Comparison of ENCODE assay signal across 20 cellular contexts in the genomic region with DNA sequence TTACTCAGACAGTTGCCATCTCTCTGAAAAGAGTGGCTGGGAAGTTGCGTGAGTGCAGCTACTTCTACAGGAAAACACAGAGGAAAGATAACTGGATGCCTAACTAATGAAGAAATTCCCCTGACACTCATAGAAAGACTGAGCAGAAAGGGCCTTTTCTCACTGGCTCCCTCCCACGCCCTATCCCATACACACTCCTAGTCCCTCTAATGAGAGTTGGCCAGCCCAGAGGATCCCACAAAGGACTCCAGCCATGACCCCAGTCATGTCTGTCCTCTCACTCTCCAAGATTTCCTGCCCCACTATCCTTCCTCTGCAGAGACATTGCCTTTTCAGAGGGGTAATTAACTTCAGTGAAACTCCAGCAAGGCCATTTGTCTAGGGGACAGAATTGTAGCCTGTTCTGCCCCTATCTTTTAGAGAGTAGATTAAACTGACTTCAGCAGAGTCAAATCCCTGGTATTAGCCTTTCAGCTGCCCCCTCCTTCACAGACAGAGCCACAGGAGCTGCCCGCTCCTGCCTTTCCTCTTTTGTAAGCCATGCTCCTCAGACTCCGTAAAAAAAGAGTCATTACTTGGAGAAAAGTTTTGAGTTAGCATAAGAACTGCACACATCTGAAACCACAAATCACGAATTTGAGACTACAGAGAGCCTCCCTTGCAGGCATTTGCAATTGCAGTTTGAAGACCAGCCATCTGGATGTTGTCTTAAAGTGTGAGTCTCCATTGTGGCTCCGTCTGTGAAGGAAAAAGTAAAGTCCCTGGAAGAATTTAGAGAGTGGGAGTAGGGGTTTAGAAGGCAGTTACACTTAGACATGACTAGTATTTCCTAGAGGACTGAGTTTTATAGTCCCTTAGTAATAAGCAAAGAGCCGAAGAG.
DNase-seq lines count a peak whose midpoint lies in the region; ATAC-seq, FAIRE-seq and TF ChIP-seq lines count a peak whose summit lies in the region.
"Had no signal": no experiment of that assay in that cellular context is flagged by ENCODE, and none has a peak within 500 bp of the region (broad histone marks: within the 10 kb centered on the region; RNA-seq: fewer than 3 reads in every experiment).

No MANE protein-coding gene starts in this region.

- H3K4me1 Mint-ChIP-seq in astrocyte (ENCODE audit: low read depth, unreplicated experiment) (peaks cover 7% of the 10 kb centered on the region), neural crest cell (peaks cover 15% of the 10 kb centered on the region), MCF 10A (ENCODE audit: insufficient read depth, unreplicated experiment) (no peaks in the 10 kb centered on the region)
- H3K4me1 Mint-ChIP-seq: activated naive CD8-positive, alpha-beta T cell treated with anti-CD3 and anti-CD28 coated beads, Interleukin-2, amount 10 ng/mL, durations not matched to agents 7 days and 5 days had no signal

- H3K27ac Mint-ChIP-seq in astrocyte (ENCODE audit: unreplicated experiment) (peak overlapping the region; percentile 75), neural crest cell (ENCODE audit: unreplicated experiment) (peak overlapping the region; percentile 46), MCF 10A (ENCODE audit: low read depth, unreplicated experiment) (no peak overlapping the region)
- H3K27ac Mint-ChIP-seq: activated naive CD8-positive, alpha-beta T cell treated with anti-CD3 and anti-CD28 coated beads, Interleukin-2, amount 10 ng/mL, durations not matched to agents 7 days and 5 days; activated T-helper 1 cell treated with anti-CD3 and anti-CD28 coated beads, Interleukin-12 subunit alpha, Interleukin-12 subunit beta, Interleukin-2, Interleukin-4 antibody, amounts not matched to agents 30 ng/mL and 10 ng/mL and 1 ng/mL, durations not matched to agents 14 hours and 24 hours and 36 hours had no signal

- H3K36me3 ChIP-seq in astrocyte (ENCODE audit: insufficient read depth, low read length) (no peaks in the 10 kb centered on the region), heart right ventricle (no peaks in the 10 kb centered on the region)
- H3K36me3 ChIP-seq: esophagus squamous epithelium, pancreas, vagina had no signal

- H3K79me2 ChIP-seq in astrocyte (ENCODE audit: insufficient read depth, low read length), result no peaks in the 10 kb centered on the region

- no peak for FAIRE-seq in astrocyte (lab: Jason Lieb, UNC)
- FAIRE-seq: bronchial epithelial cell, pancreas had no signal

- CTCF ChIA-PET in MCF 10A (lab: Yijun Ruan, JAX), result no interaction called here

- H3K27me3 ChIP-seq in astrocyte (ENCODE audit: insufficient read depth, low read length) (no peaks in the 10 kb centered on the region), heart right ventricle (peaks cover 0 to 5% (median 0%) of the 10 kb centered on the region in 7 donors)
- H3K27me3 ChIP-seq: esophagus squamous epithelium, pancreas, vagina had no signal

- H3K27ac ChIP-seq in astrocyte (ENCODE audit: low read depth, low read length) (no peak overlapping the region), heart right ventricle (peak overlapping the region in 6 of 10 donors; percentile 12 to 64 (median 41))
- H3K27ac ChIP-seq: esophagus squamous epithelium, pancreas, vagina had no signal

- H3K4me3 ChIP-seq in astrocyte (ENCODE audit: insufficient read depth, low read depth, low read length), result no peak overlapping the region
- H3K4me3 ChIP-seq in heart right ventricle, result no peak overlapping the region
- H3K4me3 ChIP-seq: esophagus squamous epithelium, pancreas, vagina had no signal

- no TSS peak for BruUV-seq in MCF 10A (replicated peaks; lab: Mats Ljungman, UMichigan)

- peak; percentile 68 for DNase-seq in COLO829 (ENCODE audit: low spot score)
- DNase-seq in astrocyte (ENCODE audit: low read depth), result no peak
- peak in 1 of 2 donors; percentile 45 for DNase-seq in heart right ventricle
- DNase-seq in neural crest cell (ENCODE audit: low read depth, low spot score), result no peak
- DNase-seq in stimulated activated CD4-positive, alpha-beta T cell treated with anti-CD3 and anti-CD28 coated beads, Interleukin-2, amount 100 ng/mL, for 48 hours, result no peak
- no peak for DNase-seq in MCF 10A (ENCODE audit: unreplicated experiment)
- no peak for DNase-seq in DMS153 (lab: John Stamatoyannopoulos, UW)
- DNase-seq in A172 (ENCODE audit: low spot score), result no peak
- DNase-seq: activated CD4-positive, alpha-beta T cell treated with anti-CD3 and anti-CD28 coated beads for 1 hour; activated naive CD8-positive, alpha-beta T cell treated with anti-CD3 and anti-CD28 coated beads, Interleukin-2, amount 10 ng/mL, durations not matched to agents 7 days and 5 days; esophagus squamous epithelium; hippocampal formation; KG1; NCI-H1048; NCI-H774; pancreas; stimulated activated CD4-positive, alpha-beta T cell treated with anti-CD3 and anti-CD28 coated beads, Interleukin-4, amount 100 ng/mL, for 1 hour had no signal

- H3K9me3 ChIP-seq in astrocyte (ENCODE audit: insufficient read depth, low read depth, low read length), result no peaks in the 10 kb centered on the region
- H3K9me3 ChIP-seq in heart right ventricle, result no peaks in the 10 kb centered on the region
- H3K9me3 ChIP-seq: esophagus squamous epithelium, pancreas, vagina had no signal

- intact Hi-C loops in heart right ventricle (cut with DNase I) (loop anchor here in 2 of 10 donors (10.0 kb wide), 2 partner anchors 67 to 83 kb away; no protein-coding TSS in a partner anchor), MCF 10A (cut with micrococcal nuclease) (no loop called here)

- no peaks in the 10 kb centered on the region for H3K36me3 Mint-ChIP-seq in astrocyte (ENCODE audit: low read depth, unreplicated experiment)
- H3K36me3 Mint-ChIP-seq in neural crest cell (ENCODE audit: low read depth), result no peaks in the 10 kb centered on the region
- H3K36me3 Mint-ChIP-seq in MCF 10A (ENCODE audit: insufficient read depth, unreplicated experiment), result no peaks in the 10 kb centered on the region
- H3K36me3 Mint-ChIP-seq: activated naive CD8-positive, alpha-beta T cell treated with anti-CD3 and anti-CD28 coated beads, Interleukin-2, amount 10 ng/mL, durations not matched to agents 7 days and 5 days had no signal

- no peaks in the 10 kb centered on the region for H3K4me1 ChIP-seq in astrocyte (ENCODE audit: insufficient read depth, low read length)
- peaks cover 0 to 32% (median 4%) of the 10 kb centered on the region in 9 donors for H3K4me1 ChIP-seq in heart right ventricle
- H3K4me1 ChIP-seq: esophagus squamous epithelium, pancreas had no signal

- no peak overlapping the region for H3K4me2 ChIP-seq in astrocyte (ENCODE audit: low read length)

- H3K4me3 Mint-ChIP-seq in astrocyte (ENCODE audit: unreplicated experiment) (peak overlapping the region; percentile 10), neural crest cell (no peak overlapping the region), MCF 10A (ENCODE audit: unreplicated experiment) (no peak overlapping the region)
- H3K4me3 Mint-ChIP-seq: activated naive CD8-positive, alpha-beta T cell treated with anti-CD3 and anti-CD28 coated beads, Interleukin-2, amount 10 ng/mL, durations not matched to agents 7 days and 5 days; activated T-helper 1 cell treated with anti-CD3 and anti-CD28 coated beads, Interleukin-12 subunit alpha, Interleukin-12 subunit beta, Interleukin-2, Interleukin-4 antibody, amounts not matched to agents 30 ng/mL and 10 ng/mL and 1 ng/mL, durations not matched to agents 14 hours and 24 hours and 36 hours had no signal

- POLR2A ChIA-PET in MCF 10A (lab: Yijun Ruan, JAX), result no interaction called here

- peaks cover 5% of the 10 kb centered on the region for H3K27me3 Mint-ChIP-seq in astrocyte (ENCODE audit: low read depth, unreplicated experiment)
- H3K27me3 Mint-ChIP-seq in neural crest cell (ENCODE audit: low read depth), result peaks cover 18% of the 10 kb centered on the region
- H3K27me3 Mint-ChIP-seq in MCF 10A (ENCODE audit: insufficient read depth, unreplicated experiment), result no peaks in the 10 kb centered on the region
- H3K27me3 Mint-ChIP-seq: activated naive CD8-positive, alpha-beta T cell treated with anti-CD3 and anti-CD28 coated beads, Interleukin-2, amount 10 ng/mL, durations not matched to agents 7 days and 5 days had no signal

- peak; percentile 65 to 93 (median 86) for ATAC-seq in heart right ventricle

- no peak overlapping the region for H2AFZ ChIP-seq in astrocyte (ENCODE audit: low read depth, low read length)

- WGBS in heart right ventricle, 2 donors, result 68 to 73% methylated on average over 7 of the region's 7 CpGs

- H3K9me3 Mint-ChIP-seq in astrocyte (ENCODE audit: unreplicated experiment), result no peaks in the 10 kb centered on the region
- no peaks in the 10 kb centered on the region for H3K9me3 Mint-ChIP-seq in neural crest cell
- H3K9me3 Mint-ChIP-seq in MCF 10A (ENCODE audit: unreplicated experiment), result no peaks in the 10 kb centered on the region

- TF ChIP-seq CTCF in astrocyte (IDR thresholded peaks at IDR 0.05; ENCODE audit: insufficient read depth, low read depth, low read length) (no peak), heart right ventricle (IDR thresholded peaks at IDR 0.05) (no peak), neural crest cell (conservative IDR thresholded peaks at IDR 0.05) (no peak), MCF 10A (IDR thresholded peaks at IDR 0.05; ENCODE audit: unreplicated experiment) (no peak)

- H4K20me1 ChIP-seq in astrocyte (ENCODE audit: insufficient read depth, low read length), result no peaks in the 10 kb centered on the region

- no peak overlapping the region for H3K9ac ChIP-seq in astrocyte (ENCODE audit: low read length)
